16 cellular contexts compared by ENCODE assay signal in genomic region chr12:30437616-30438015, GRCh38.
A peak's percentile ranks its signal among the peaks of the same experiment; 100 is the strongest.
DNase-seq lines count a peak whose midpoint lies in the region; ATAC-seq and TF ChIP-seq lines count a peak whose summit lies in the region.
"Had no signal": no experiment of that assay in that cellular context is flagged by ENCODE, and none has a peak within 500 bp of the region (broad histone marks: within the 10 kb centered on the region; RNA-seq: fewer than 3 reads in every experiment).

No MANE protein-coding gene starts in this region.

- no peaks in the 10 kb centered on the region for H3K36me3 Mint-ChIP-seq in CD4-positive, alpha-beta memory T cell
- H3K36me3 Mint-ChIP-seq in activated T-helper 17 cell treated with anti-CD3 and anti-CD28 coated beads, Interleukin-2, amount 50 U/mL, for 72 hours (ENCODE audit: low read depth): no peaks in the 10 kb centered on the region

- CTCF ChIA-PET in CD4-positive, alpha-beta memory T cell (lab: Charles Lee; ENCODE audit: partially characterized antibody): no interaction called here

- H3K9me3 ChIP-seq in CD4-positive, alpha-beta memory T cell (ENCODE audit: control insufficient read depth in 1 of 2, low read length in 2 of 2): no peaks in the 10 kb centered on the region

- ATAC-seq in activated T-helper 17 cell treated with anti-CD3 and anti-CD28 coated beads, Interleukin-2, amount 50 U/mL, for 72 hours (replicated peaks): no peak

- H3K27ac ChIP-seq in CD4-positive, alpha-beta memory T cell (ENCODE audit: low read depth, low read length): no peak overlapping the region
- H3K27ac ChIP-seq: HL-60, SK-N-MC had no signal

- no peak overlapping the region for H3K4me3 ChIP-seq in fibroblast of villous mesenchyme (ENCODE audit: low read depth, low read length)
- H3K4me3 ChIP-seq in CD4-positive, alpha-beta memory T cell (ENCODE audit: low read length in 2 of 2): no peak overlapping the region
- H3K4me3 ChIP-seq: SK-N-MC, skin epidermis had no signal

- no peaks in the 10 kb centered on the region for H3K27me3 ChIP-seq in CD4-positive, alpha-beta memory T cell (ENCODE audit: insufficient read depth, low read length)

- H3K4me1 Mint-ChIP-seq in CD4-positive, alpha-beta memory T cell: no peaks in the 10 kb centered on the region
- no peaks in the 10 kb centered on the region for H3K4me1 Mint-ChIP-seq in activated T-helper 17 cell treated with anti-CD3 and anti-CD28 coated beads, Interleukin-2, amount 50 U/mL, for 72 hours
- H3K4me1 Mint-ChIP-seq: neural crest cell had no signal

- H3K9me3 Mint-ChIP-seq in CD4-positive, alpha-beta memory T cell: peaks cover 0 to 12% (median 0%) of the 10 kb centered on the region in 8 donors
- H3K9me3 Mint-ChIP-seq in activated T-helper 17 cell treated with anti-CD3 and anti-CD28 coated beads, Interleukin-2, amount 50 U/mL, for 72 hours: peaks cover 4% of the 10 kb centered on the region
- H3K9me3 Mint-ChIP-seq: neural crest cell had no signal

- H3K36me3 ChIP-seq in CD4-positive, alpha-beta memory T cell (ENCODE audit: insufficient read depth, low read length): no peaks in the 10 kb centered on the region

- peaks cover 0 to 5% of the 10 kb centered on the region in 2 donors for H3K27me3 Mint-ChIP-seq in CD4-positive, alpha-beta memory T cell
- H3K27me3 Mint-ChIP-seq in activated T-helper 17 cell treated with anti-CD3 and anti-CD28 coated beads, Interleukin-2, amount 50 U/mL, for 72 hours: peaks cover 10% of the 10 kb centered on the region

- no peak for TF ChIP-seq CTCF in fibroblast of villous mesenchyme (IDR thresholded peaks at IDR 0.05; ENCODE audit: insufficient read depth, low read depth, low read length)

- no peak overlapping the region for H3K4me3 Mint-ChIP-seq in CD4-positive, alpha-beta memory T cell
- no peak overlapping the region for H3K4me3 Mint-ChIP-seq in activated T-helper 17 cell treated with anti-CD3 and anti-CD28 coated beads, Interleukin-2, amount 50 U/mL, for 72 hours
- H3K4me3 Mint-ChIP-seq: neural crest cell had no signal

- POLR2A ChIA-PET in CD4-positive, alpha-beta memory T cell (lab: Charles Lee; ENCODE audit: partially characterized antibody): no interaction called here

- intact Hi-C loops in CD4-positive, alpha-beta memory T cell (cut with micrococcal nuclease): no loop called here

- H3K27ac Mint-ChIP-seq in CD4-positive, alpha-beta memory T cell: no peak overlapping the region
- no peak overlapping the region for H3K27ac Mint-ChIP-seq in activated T-helper 17 cell treated with anti-CD3 and anti-CD28 coated beads, Interleukin-2, amount 50 U/mL, for 72 hours

- peak; percentile 26 for DNase-seq in AG08396 (ENCODE audit: low spot score)
- DNase-seq in NCI-H345 (lab: John Stamatoyannopoulos, UW): peak; percentile 75
- peak; percentile 96 for DNase-seq in fibroblast of villous mesenchyme (ENCODE audit: low read depth)
- DNase-seq in myocyte (ENCODE audit: low read depth): peak; percentile 31
- no peak for DNase-seq in EL
- no peak for DNase-seq in CD4-positive, alpha-beta memory T cell
- DNase-seq in ureter (ENCODE audit: low spot score): no peak
- DNase-seq: activated CD8-positive, alpha-beta memory T cell treated with anti-CD3 and anti-CD28 coated beads for 24 hours; activated gamma-delta T cell; Karpas-422; NCI-H146 had no signal

- no peaks in the 10 kb centered on the region for H3K4me1 ChIP-seq in CD4-positive, alpha-beta memory T cell (ENCODE audit: insufficient read depth, low read length)

Comparison
In these comparisons a context has a peak if more than half of its experiments do, and no peak if none do; other contexts are left out.
1. DNase-seq: peak in AG08396 (single experiment), NCI-H345 (single experiment), fibroblast of villous mesenchyme (single experiment) and myocyte (single experiment); none in EL (single experiment), CD4-positive, alpha-beta memory T cell (0 of 5) and ureter (single experiment).